ENCODE assay signal across 27 cellular contexts in genomic region chr18:48131042-48131441, GRCh38.
"Had no signal": no experiment of that assay in that cellular context is flagged by ENCODE, and none has a peak within 500 bp of the region (broad histone marks: within the 10 kb centered on the region; RNA-seq: fewer than 3 reads in every experiment).

No MANE protein-coding gene starts in this region.

- H3K36me3 Mint-ChIP-seq: stimulated activated memory B cell treated with anti-CD40 and anti-IgM and Interleukin-4, amounts not matched to agents 10 μg/mL and 1 μg/mL and 100 μg/mL, for 72 hours; type B pancreatic cell had no signal

- H3K4me3 Mint-ChIP-seq: naive thymus-derived CD4-positive, alpha-beta T cell; stimulated activated memory B cell treated with anti-CD40 and anti-IgM and Interleukin-4, amounts not matched to agents 10 μg/mL and 1 μg/mL and 100 μg/mL, for 72 hours; stimulated activated naive CD8-positive, alpha-beta T cell treated with anti-CD3 and anti-CD28 coated beads, Interleukin-15, amount 100 ng/mL, for 72 hours; type B pancreatic cell had no signal

- H3K9me3 Mint-ChIP-seq: naive thymus-derived CD4-positive, alpha-beta T cell; stimulated activated memory B cell treated with anti-CD40 and anti-IgM and Interleukin-4, amounts not matched to agents 10 μg/mL and 1 μg/mL and 100 μg/mL, for 72 hours; stimulated activated naive CD8-positive, alpha-beta T cell treated with anti-CD3 and anti-CD28 coated beads, Interleukin-15, amount 100 ng/mL, for 72 hours; type B pancreatic cell had no signal

- H3K27me3 ChIP-seq: ovary, uterus had no signal

- H3K27ac Mint-ChIP-seq: naive thymus-derived CD4-positive, alpha-beta T cell; stimulated activated memory B cell treated with anti-CD40 and anti-IgM and Interleukin-4, amounts not matched to agents 10 μg/mL and 1 μg/mL and 100 μg/mL, for 72 hours; stimulated activated naive CD8-positive, alpha-beta T cell treated with anti-CD3 and anti-CD28 coated beads, Interleukin-15, amount 100 ng/mL, for 72 hours; type B pancreatic cell had no signal

- H3K27ac ChIP-seq: heart right ventricle, hepatocyte, left lung, ovary, prostate gland, sigmoid colon, tibial nerve, uterus had no signal

- ATAC-seq: heart right ventricle; left cardiac atrium; left lung; mucosa of descending colon; naive thymus-derived CD4-positive, alpha-beta T cell; right cardiac atrium; stimulated activated memory B cell treated with anti-CD40 and anti-IgM and Interleukin-4, amounts not matched to agents 10 μg/mL and 1 μg/mL and 100 μg/mL, for 72 hours; stimulated activated naive CD8-positive, alpha-beta T cell treated with anti-CD3 and anti-CD28 coated beads, Interleukin-15, amount 100 ng/mL, for 72 hours had no signal

- H3K9me3 ChIP-seq: heart right ventricle, left lung, mucosa of descending colon, ovary, prostate gland, sigmoid colon, tibial nerve, uterus had no signal

- H3K36me3 ChIP-seq: heart right ventricle, left lung, ovary, prostate gland, sigmoid colon, tibial nerve, uterus had no signal

- DNase-seq: heart right ventricle; kidney glomerular epithelial cell; left cardiac atrium; mesendoderm; midbrain; mucosa of descending colon; naive thymus-derived CD4-positive, alpha-beta T cell; ovary; retina; right cardiac atrium; sigmoid colon; small intestine; stimulated activated CD4-positive, alpha-beta T cell treated with anti-CD3 and anti-CD28 coated beads, Interleukin-1b, Interleukin-23, amount 100 ng/mL, for 48 hours; stimulated activated CD4-positive, alpha-beta T cell treated with anti-CD3 and anti-CD28 coated beads, Interleukin-2, amount 100 ng/mL, for 48 hours; stimulated activated CD4-positive, alpha-beta T cell treated with anti-CD3 and anti-CD28 coated beads, Interleukin-4, amount 100 ng/mL, for 4 hours; stimulated activated CD8-positive, alpha-beta memory T cell treated with anti-CD3 and anti-CD28 coated beads, Interleukin-4, amount 100 ng/mL, for 48 hours; stimulated activated naive CD4-positive, alpha-beta T cell treated with Interleukin-2 at 50 U/mL for 16 hours; stimulated activated naive CD8-positive, alpha-beta T cell treated with anti-CD3 and anti-CD28 coated beads, Interleukin-15, amount 100 ng/mL, for 72 hours; substantia nigra; uterus had no signal

- H3K4me1 ChIP-seq: uterus had no signal

- H3K4me1 Mint-ChIP-seq: stimulated activated memory B cell treated with anti-CD40 and anti-IgM and Interleukin-4, amounts not matched to agents 10 μg/mL and 1 μg/mL and 100 μg/mL, for 72 hours had no signal

- H3K4me3 ChIP-seq: heart right ventricle, hepatocyte, left lung, lung, mucosa of descending colon, ovary, prostate gland, sigmoid colon, tibial nerve, uterus had no signal
